Comparison of ENCODE assay signal across 9 cellular contexts in the genomic region with DNA sequence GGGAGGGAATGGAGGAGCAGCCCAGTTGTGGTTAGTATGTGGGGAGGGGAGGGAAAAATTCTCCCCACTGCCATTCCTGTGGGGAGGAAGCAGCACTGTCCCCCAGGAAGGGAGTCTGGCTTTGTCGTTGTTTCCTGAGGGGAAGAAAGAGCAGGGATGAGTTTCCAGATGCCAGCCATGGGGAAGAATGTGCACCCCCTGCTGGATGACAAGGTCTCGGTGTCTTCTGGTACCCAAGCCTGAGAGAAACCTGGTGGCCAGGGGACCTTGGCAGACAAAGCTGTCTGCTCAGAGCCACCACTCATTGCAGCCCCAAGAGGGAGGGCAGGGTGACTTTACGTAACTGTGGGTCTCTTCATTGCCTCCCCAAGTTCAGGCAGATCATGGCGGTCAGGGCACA.
DNase-seq lines count a peak whose midpoint lies in the region; ATAC-seq and TF ChIP-seq lines count a peak whose summit lies in the region.
"Had no signal": no experiment of that assay in that cellular context is flagged by ENCODE, and none has a peak within 500 bp of the region (broad histone marks: within the 10 kb centered on the region; RNA-seq: fewer than 3 reads in every experiment).

No MANE protein-coding gene starts in this region.

- no peaks in the 10 kb centered on the region for H3K27me3 ChIP-seq in BE2C

- ATAC-seq in HG02623 (IDR thresholded peaks at IDR 0.05; ENCODE audit: unreplicated experiment) = no peak

- H3K4me1 ChIP-seq in BE2C = no peaks in the 10 kb centered on the region

- H3K4me3 ChIP-seq in BE2C (ENCODE audit: low read depth, low read length) (no peak overlapping the region), WI38 (ENCODE audit: low read depth, low read length) (no peak overlapping the region)

- peak; percentile 39 for DNase-seq in BE2C
- DNase-seq in H4 (ENCODE audit: low spot score) = peak; percentile 60
- DNase-seq in iPS-NIHi7 (ENCODE audit: extremely low spot score) = peak; percentile 76
- DNase-seq in NOMO-1 (lab: John Stamatoyannopoulos, UW; ENCODE audit: unreplicated experiment in 2 of 2) = no peak
- DNase-seq in DMS79 treated with DMSO at 0.1 percent for 48 hours (lab: John Stamatoyannopoulos, UW) = no peak
- no peak for DNase-seq in activated effector memory CD4-positive, alpha-beta T cell treated with Interleukin-2 at 50 U/mL for 16 hours
- DNase-seq: stimulated activated CD4-positive, alpha-beta T cell treated with anti-CD3 and anti-CD28 coated beads, Interleukin-4, amount 100 ng/mL, for 24 hours had no signal

- peak; percentile 58 for TF ChIP-seq CTCF in BE2C (IDR thresholded peaks at IDR 0.05; ENCODE audit: low read depth, low read length)
- peak; percentile 38 for TF ChIP-seq CTCF in WI38 (IDR thresholded peaks at IDR 0.05; ENCODE audit: low read depth, low read length)

- no peaks in the 10 kb centered on the region for H3K36me3 ChIP-seq in BE2C

- no peaks in the 10 kb centered on the region for H3K9me3 ChIP-seq in BE2C

Comparison
In these comparisons a context has a peak if more than half of its experiments do, and no peak if none do; other contexts are left out.
1. DNase-seq: peak in BE2C (single experiment), H4 (single experiment) and iPS-NIHi7 (single experiment); none in NOMO-1 (0 of 2), DMS79 treated with DMSO at 0.1 percent for 48 hours (single experiment) and activated effector memory CD4-positive, alpha-beta T cell treated with Interleukin-2 at 50 U/mL for 16 hours (single experiment).